ENCODE assay signal across 10 cellular contexts in genomic region chr2:61978522-61978921, GRCh38.
DNase-seq lines count a peak whose midpoint lies in the region; ATAC-seq, FAIRE-seq and TF ChIP-seq lines count a peak whose summit lies in the region.
"Had no signal": no experiment of that assay in that cellular context is flagged by ENCODE, and none has a peak within 500 bp of the region (broad histone marks: within the 10 kb centered on the region; RNA-seq: fewer than 3 reads in every experiment).

No MANE protein-coding gene starts in this region.

- H2AFZ ChIP-seq in OCI-LY1 (ENCODE audit: low read length) = no peak overlapping the region

- H3K79me2 ChIP-seq in OCI-LY1 (ENCODE audit: insufficient read depth, low read length) = no peaks in the 10 kb centered on the region

- H3K4me3 ChIP-seq in OCI-LY1 (ENCODE audit: low read depth, low read length, poor library complexity, severe bottlenecking) (no peak overlapping the region), uterus (no peak overlapping the region), SJCRH30 (no peak overlapping the region)

- H3K4me1 ChIP-seq in OCI-LY1 (ENCODE audit: insufficient read depth, low read length, severe bottlenecking) = peaks cover 15% of the 10 kb centered on the region
- no peaks in the 10 kb centered on the region for H3K4me1 ChIP-seq in uterus
- H3K4me1 ChIP-seq in SJCRH30 = no peaks in the 10 kb centered on the region

- H3K9me3 ChIP-seq in OCI-LY1 (ENCODE audit: low read length) = no peaks in the 10 kb centered on the region
- H3K9me3 ChIP-seq in uterus = peaks cover 0 to 6% of the 10 kb centered on the region in 2 donors
- 0 out of 2 replicates have a peak, but pooled peaks cover 4% of the 10 kb centered on the region for H3K9me3 ChIP-seq in SJCRH30 (replicated peaks)

- no peak for TF ChIP-seq POLR2A in uterus (IDR thresholded peaks at IDR 0.05)

- no peak overlapping the region for H3K9ac ChIP-seq in OCI-LY1 (ENCODE audit: low read length)

- no peaks in the 10 kb centered on the region for H3K36me3 ChIP-seq in OCI-LY1 (ENCODE audit: insufficient read depth, low read length)
- no peaks in the 10 kb centered on the region for H3K36me3 ChIP-seq in uterus
- H3K36me3 ChIP-seq in SJCRH30 = no peaks in the 10 kb centered on the region

- H4K20me1 ChIP-seq in OCI-LY1 (ENCODE audit: insufficient read depth, low read length) = no peaks in the 10 kb centered on the region

- no peak for TF ChIP-seq CTCF in OCI-LY1 (IDR thresholded peaks at IDR 0.05; ENCODE audit: low read length)
- TF ChIP-seq CTCF in uterus (IDR thresholded peaks at IDR 0.05) = no peak

- FAIRE-seq in islet of Langerhans (lab: Jason Lieb, UNC) = peak; percentile 13

- H3K27me3 ChIP-seq in OCI-LY1 (ENCODE audit: insufficient read depth, low read length) (no peaks in the 10 kb centered on the region), uterus (no peaks in the 10 kb centered on the region), SJCRH30 (no peaks in the 10 kb centered on the region)

- H3F3A ChIP-seq in OCI-LY1 (ENCODE audit: insufficient read depth, low read length) = no peaks in the 10 kb centered on the region

- H3K9me2 ChIP-seq in OCI-LY1 (ENCODE audit: low read depth, low read length) = no peaks in the 10 kb centered on the region

- intact Hi-C loops in uterus (cut with DNase I; ENCODE audit: low total_unique reads) = no loop called here

- DNase-seq in Ammon's horn (ENCODE audit: low spot score) (peak; percentile 80), uterus (no peak), SJCRH30 (no peak)
- no peak for DNase-seq in activated CD8-positive, alpha-beta memory T cell treated with anti-CD3 and anti-CD28 coated beads for 24 hours
- DNase-seq in activated CD4-positive, alpha-beta T cell treated with anti-CD3 and anti-CD28 coated beads, Interleukin-2, amount 50 U/mL, for 48 hours = no peak
- DNase-seq: activated gamma-delta T cell, natural killer cell had no signal

- H3K4me2 ChIP-seq in OCI-LY1 (ENCODE audit: low read length) = no peak overlapping the region

- H3K27ac ChIP-seq in OCI-LY1 (ENCODE audit: low read depth, low read length, poor library complexity, severe bottlenecking) = peak overlapping the region; percentile 36
- H3K27ac ChIP-seq in uterus = no peak overlapping the region
- no peak overlapping the region for H3K27ac ChIP-seq in SJCRH30

- ATAC-seq in GM21423 (IDR thresholded peaks at IDR 0.05; ENCODE audit: unreplicated experiment) = peak; percentile 46
- ATAC-seq: natural killer cell had no signal
